In genomic region chr15:41894791-41895463, GRCh38 we compare ENCODE assay signal across 8 cellular contexts. TPM values are rescaled to one million over a fixed set of nuclear protein-coding genes. Genes with fewer than 3 reads are reported as not detected.
DNase-seq lines count a peak whose midpoint lies in the region; ATAC-seq and TF ChIP-seq lines count a peak whose summit lies in the region.

No MANE protein-coding gene starts in this region.

- peak overlapping the region; percentile 85 for H3K27ac Mint-ChIP-seq in activated T-cell treated with anti-CD3 and anti-CD28 coated beads, Interleukin-2, amount 50 U/mL, for 72 hours

- peaks cover 3% of the 10 kb centered on the region in 2 donors for H3K36me3 Mint-ChIP-seq in activated T-cell treated with anti-CD3 and anti-CD28 coated beads, Interleukin-2, amount 50 U/mL, for 72 hours (ENCODE audit: insufficient read depth in 2 of 2)

- peak overlapping the region; percentile 63 for H3K27ac ChIP-seq in A673 (ENCODE audit: low read depth, low read length, poor library complexity, severe bottlenecking)
- no peak overlapping the region for H3K27ac ChIP-seq in OCI-LY3 (ENCODE audit: low read length)
- H3K27ac ChIP-seq in psoas muscle = peak overlapping the region; percentile 30
- peak overlapping the region; percentile 55 for H3K27ac ChIP-seq in urinary bladder (ENCODE audit: low read depth)

- no peaks in the 10 kb centered on the region for H3K79me2 ChIP-seq in OCI-LY3 (ENCODE audit: low read length)

- TF ChIP-seq CTCF in A673 (conservative IDR thresholded peaks at IDR 0.05; ENCODE audit: low read depth, low read length) (0 out of 2 replicates have a peak, but pooled peaks have one; percentile 25), OCI-LY3 (IDR thresholded peaks at IDR 0.05; ENCODE audit: low read depth, low read length) (peak; percentile 15; the same call in 1 of the 2 replicates), fibroblast of pulmonary artery (IDR thresholded peaks at IDR 0.05; ENCODE audit: low read length, missing control alignments) (peak; percentile 16), psoas muscle (IDR thresholded peaks at IDR 0.05) (no peak)

- ATAC-seq in GM18861 (IDR thresholded peaks at IDR 0.05; ENCODE audit: unreplicated experiment) (peak; percentile 78), HG03097 (IDR thresholded peaks at IDR 0.05; ENCODE audit: low FRiP score, unreplicated experiment) (peak; percentile 64), psoas muscle (peak; percentile 35 to 69 (median 52))
- peak; percentile 95 for ATAC-seq in activated T-cell treated with anti-CD3 and anti-CD28 coated beads, Interleukin-2, amount 50 U/mL, for 72 hours (replicated peaks in 1 of 2)

- peak overlapping the region; percentile 71 for H3K4me2 ChIP-seq in OCI-LY3 (ENCODE audit: low read length)

- CTCF ChIA-PET in A673 (lab: Charles Lee) = interaction anchor here (0.6 to 1.4 kb wide), 3 partner anchors 10 to 456 kb away, joined by 3 to 4 read pairs (median 3); no protein-coding TSS in a partner anchor

- no peaks in the 10 kb centered on the region for H4K20me1 ChIP-seq in OCI-LY3 (ENCODE audit: insufficient read depth, low read length)

- H3K4me3 Mint-ChIP-seq in activated T-cell treated with anti-CD3 and anti-CD28 coated beads, Interleukin-2, amount 50 U/mL, for 72 hours = peak overlapping the region; percentile 20 to 43

- H3K9me3 ChIP-seq in A673 (ENCODE audit: low read depth, low read length, poor library complexity, severe bottlenecking) (no peaks in the 10 kb centered on the region), OCI-LY3 (ENCODE audit: insufficient read depth, low read length) (no peaks in the 10 kb centered on the region), psoas muscle (no peaks in the 10 kb centered on the region)

- H3K4me1 ChIP-seq in A673 (ENCODE audit: insufficient read depth, low read length, poor library complexity, severe bottlenecking) = peaks cover 4% of the 10 kb centered on the region
- peaks cover 12% of the 10 kb centered on the region for H3K4me1 ChIP-seq in OCI-LY3 (ENCODE audit: low read length)
- H3K4me1 ChIP-seq in psoas muscle = peaks cover 8% of the 10 kb centered on the region
- H3K4me1 ChIP-seq in urinary bladder (ENCODE audit: insufficient read depth) = no peaks in the 10 kb centered on the region

- no peaks in the 10 kb centered on the region for H3K27me3 Mint-ChIP-seq in activated T-cell treated with anti-CD3 and anti-CD28 coated beads, Interleukin-2, amount 50 U/mL, for 72 hours (ENCODE audit: low read depth)

- intact Hi-C loops in A673 (cut with micrococcal nuclease; ENCODE audit: unreplicated experiment) = no loop called here
- intact Hi-C loops in psoas muscle (cut with DNase I) = no loop called here

- BruUV-seq in A673 (replicated peaks; lab: Mats Ljungman, UMichigan) = no TSS peak

- H3K4me1 Mint-ChIP-seq in activated T-cell treated with anti-CD3 and anti-CD28 coated beads, Interleukin-2, amount 50 U/mL, for 72 hours (ENCODE audit: low read depth) = peaks cover 27% of the 10 kb centered on the region

- H3K9me3 Mint-ChIP-seq in activated T-cell treated with anti-CD3 and anti-CD28 coated beads, Interleukin-2, amount 50 U/mL, for 72 hours = no peaks in the 10 kb centered on the region

- no peaks in the 10 kb centered on the region for H3K36me3 ChIP-seq in A673 (ENCODE audit: insufficient read depth, low read length, poor library complexity, severe bottlenecking)
- H3K36me3 ChIP-seq in OCI-LY3 (replicated peaks; ENCODE audit: low read depth, low read length) = peaks cover 13% of the 10 kb centered on the region
- H3K36me3 ChIP-seq in psoas muscle (ENCODE audit: insufficient read depth in 1 of 2, low read depth in 1 of 2) = peaks cover 0 to 4% of the 10 kb centered on the region in 2 donors
- H3K36me3 ChIP-seq in urinary bladder (ENCODE audit: insufficient read depth) = no peaks in the 10 kb centered on the region

- peak overlapping the region; percentile 50; the same call in 1 of the 2 replicates for H2AFZ ChIP-seq in OCI-LY3 (ENCODE audit: low read depth, low read length)

- peak; percentile 76 for DNase-seq in A673 (ENCODE audit: low spot score)
- DNase-seq in activated T-cell treated with anti-CD3 and anti-CD28 coated beads, Interleukin-2, amount 50 U/mL, for 72 hours = peak; percentile 81 to 82
- DNase-seq in fibroblast of pulmonary artery (ENCODE audit: low read depth) = peak; percentile 77
- DNase-seq in psoas muscle = peak; percentile 78 to 83

- 41 to 56% (median 50%) methylated on average over 22 to 24 of the region's 24 CpGs for WGBS in psoas muscle, 3 donors
- WGBS in urinary bladder = 24% methylated on average over 24 of the region's 24 CpGs

- H3K4me3 ChIP-seq in A673 (ENCODE audit: low read depth, low read length, poor library complexity, severe bottlenecking) = no peak overlapping the region
- peak overlapping the region; percentile 61 for H3K4me3 ChIP-seq in OCI-LY3 (ENCODE audit: low read length)
- no peak overlapping the region for H3K4me3 ChIP-seq in fibroblast of pulmonary artery (replicated peaks; ENCODE audit: low read depth, low read length)
- H3K4me3 ChIP-seq in psoas muscle = no peak overlapping the region
- H3K4me3 ChIP-seq in urinary bladder (ENCODE audit: low read depth, low read length) = no peak overlapping the region

- no peaks in the 10 kb centered on the region for H3K27me3 ChIP-seq in A673 (replicated peaks; ENCODE audit: insufficient read depth, low read depth, low read length, poor library complexity)
- no peaks in the 10 kb centered on the region for H3K27me3 ChIP-seq in OCI-LY3 (ENCODE audit: low read depth, low read length)
- no peaks in the 10 kb centered on the region for H3K27me3 ChIP-seq in psoas muscle (ENCODE audit: insufficient read depth in 3 of 3, low read length in 2 of 3)

- H3K9ac ChIP-seq in OCI-LY3 (ENCODE audit: low read length) = peak overlapping the region; percentile 37; the same call in 1 of the 2 replicates

- POLR2A ChIA-PET in A673 (lab: Charles Lee; ENCODE audit: low non-redundant PET) = no interaction called here

RNA-seq across cellular contexts. Expression of gene SPTBN5, which starts 1.1 kb away (rescaled TPM):
- total RNA-seq in A673 (2021) (2.4 and 3.2 TPM in 2 replicates), psoas muscle (under 1 TPM; 0.15 to 0.47 (median 0.29) TPM), urinary bladder (1.7 TPM)
- 1 to 10 TPM in 1 of 2 donors, under 1 TPM in 1; 0.41 to 1.7 TPM for total RNA-seq in activated T-cell treated with anti-CD3 and anti-CD28 coated beads, Interleukin-2, amount 50 U/mL, for 72 hours
- polyA plus RNA-seq in psoas muscle (under 1 TPM; 0.10 to 0.29 (median 0.13) TPM), urinary bladder (2.0 TPM)

RNA-seq across cellular contexts. Expression of gene PLA2G4B, which starts 56.3 kb away (rescaled TPM):
- total RNA-seq in A673 (2021) = 7.4 and 12.0 TPM in 2 replicates
- total RNA-seq in activated T-cell treated with anti-CD3 and anti-CD28 coated beads, Interleukin-2, amount 50 U/mL, for 72 hours = 1 to 10 TPM; 4.4 to 9.1 TPM
- total RNA-seq in psoas muscle = 1 to 10 TPM; 1.2 to 4.3 (median 1.7) TPM
- polyA plus RNA-seq in psoas muscle = 1 to 10 TPM; 1.1 to 2.2 (median 1.4) TPM
- total RNA-seq in urinary bladder = 2.7 TPM
- 8.1 TPM for polyA plus RNA-seq in urinary bladder
